In genomic region chr11:91798240-91798639, GRCh38 we compare ENCODE assay signal across 35 cellular contexts.
"Had no signal": no experiment of that assay in that cellular context is flagged by ENCODE, and none has a peak within 500 bp of the region (broad histone marks: within the 10 kb centered on the region; RNA-seq: fewer than 3 reads in every experiment).

No MANE protein-coding gene starts in this region.

- H3K27ac Mint-ChIP-seq: activated B cell treated with CpG ODN at 0.5 μM for 24 hours; activated CD8-positive, alpha-beta T cell treated with anti-CD3 and anti-CD28 coated beads for 36 hours; activated naive CD4-positive, alpha-beta T cell treated with anti-CD3 and anti-CD28 coated beads for 36 hours; activated naive CD4-positive, alpha-beta T cell treated with anti-CD3 and anti-CD28 coated beads, Interleukin-2, amount 50 U/mL, for 24 hours; activated naive CD8-positive, alpha-beta T cell treated with anti-CD3 and anti-CD28 coated beads for 36 hours; activated naive CD8-positive, alpha-beta T cell treated with anti-CD3 and anti-CD28 coated beads, Interleukin-2, amount 50 U/mL, for 24 hours; activated T-helper 1 cell treated with anti-CD3 and anti-CD28 coated beads, Interleukin-12 subunit alpha, Interleukin-12 subunit beta, Interleukin-2, Interleukin-4 antibody, amounts not matched to agents 30 ng/mL and 10 ng/mL and 1 ng/mL, durations not matched to agents 14 hours and 24 hours and 36 hours; activated T-helper 2 cell treated with anti-CD3 and anti-CD28 coated beads, Interferon-gamma antibody, Interleukin-2, Interleukin-4, amounts not matched to agents 10 μg/mL and 5 μg/mL and 100 μg/mL, durations not matched to agents 14 hours and 24 hours and 36 hours; effector memory CD8-positive, alpha-beta T cell; T-helper 17 cell; T-helper 2 cell treated with Interferon-gamma antibody and Interleukin-4, amounts not matched to agents 5 μg/mL and 100 μg/mL, for 36 hours had no signal

- FAIRE-seq: colon had no signal

- H3K36me3 ChIP-seq: adrenal gland, esophagus muscularis mucosa, gastrocnemius medialis, WERI-Rb-1 had no signal

- H3K36me3 Mint-ChIP-seq: activated naive CD4-positive, alpha-beta T cell treated with anti-CD3 and anti-CD28 coated beads, Interleukin-2, amount 50 U/mL, for 24 hours; activated naive CD8-positive, alpha-beta T cell treated with anti-CD3 and anti-CD28 coated beads for 36 hours had no signal

- H3K27me3 Mint-ChIP-seq: activated B cell treated with CpG ODN at 0.5 μM for 24 hours; activated CD8-positive, alpha-beta T cell treated with anti-CD3 and anti-CD28 coated beads for 36 hours; activated naive CD4-positive, alpha-beta T cell treated with anti-CD3 and anti-CD28 coated beads, Interleukin-2, amount 50 U/mL, for 24 hours; activated naive CD8-positive, alpha-beta T cell treated with anti-CD3 and anti-CD28 coated beads for 36 hours; activated naive CD8-positive, alpha-beta T cell treated with anti-CD3 and anti-CD28 coated beads, Interleukin-2, amount 50 U/mL, for 24 hours; effector memory CD8-positive, alpha-beta T cell; T-helper 17 cell had no signal

- H3K9me3 Mint-ChIP-seq: activated B cell treated with CpG ODN at 0.5 μM for 24 hours; activated naive CD4-positive, alpha-beta T cell treated with anti-CD3 and anti-CD28 coated beads for 36 hours; activated naive CD4-positive, alpha-beta T cell treated with anti-CD3 and anti-CD28 coated beads, Interleukin-2, amount 50 U/mL, for 24 hours; activated T-helper 1 cell treated with anti-CD3 and anti-CD28 coated beads, Interleukin-12 subunit alpha, Interleukin-12 subunit beta, Interleukin-2, Interleukin-4 antibody, amounts not matched to agents 30 ng/mL and 10 ng/mL and 1 ng/mL, durations not matched to agents 14 hours and 24 hours and 36 hours had no signal

- ATAC-seq: activated CD4-positive, CD25-positive, alpha-beta regulatory T cell treated with anti-CD3 and anti-CD28 coated beads, Interleukin-2, amount 50 U/mL, for 24 hours; activated CD8-positive, alpha-beta T cell treated with anti-CD3 and anti-CD28 coated beads for 36 hours; activated naive CD8-positive, alpha-beta T cell treated with anti-CD3 and anti-CD28 coated beads, Interleukin-2, amount 50 U/mL, for 24 hours; body of pancreas; effector memory CD8-positive, alpha-beta T cell; foreskin keratinocyte; gastrocnemius medialis; T-helper 17 cell had no signal

- H3K4me3 Mint-ChIP-seq: activated B cell treated with CpG ODN at 0.5 μM for 24 hours; activated CD8-positive, alpha-beta T cell treated with anti-CD3 and anti-CD28 coated beads for 36 hours; activated naive CD4-positive, alpha-beta T cell treated with anti-CD3 and anti-CD28 coated beads for 36 hours; activated naive CD4-positive, alpha-beta T cell treated with anti-CD3 and anti-CD28 coated beads, Interleukin-2, amount 50 U/mL, for 24 hours; activated naive CD8-positive, alpha-beta T cell treated with anti-CD3 and anti-CD28 coated beads for 36 hours; activated naive CD8-positive, alpha-beta T cell treated with anti-CD3 and anti-CD28 coated beads, Interleukin-2, amount 50 U/mL, for 24 hours; activated T-helper 1 cell treated with anti-CD3 and anti-CD28 coated beads, Interleukin-12 subunit alpha, Interleukin-12 subunit beta, Interleukin-2, Interleukin-4 antibody, amounts not matched to agents 30 ng/mL and 10 ng/mL and 1 ng/mL, durations not matched to agents 14 hours and 24 hours and 36 hours; effector memory CD8-positive, alpha-beta T cell; T-helper 17 cell; T-helper 2 cell treated with Interferon-gamma antibody and Interleukin-4, amounts not matched to agents 5 μg/mL and 100 μg/mL, for 36 hours had no signal

- DNase-seq: activated B cell treated with CpG ODN at 0.5 μM for 24 hours; activated CD4-positive, alpha-beta T cell treated with anti-CD3 and anti-CD28 coated beads for 48 hours; activated CD4-positive, alpha-beta T cell treated with anti-CD3 and anti-CD28 coated beads, Interleukin-2, amount 50 U/mL, for 1 hour; activated CD4-positive, alpha-beta T cell treated with anti-CD3 and anti-CD28 coated beads, Interleukin-2, amount 50 U/mL, for 48 hours; activated CD8-positive, alpha-beta memory T cell treated with anti-CD3 and anti-CD28 coated beads for 24 hours; activated CD8-positive, alpha-beta T cell treated with anti-CD3 and anti-CD28 coated beads for 36 hours; activated effector memory CD4-positive, alpha-beta T cell treated with anti-CD3 and anti-CD28 coated beads, Interleukin-2, amount 50 U/mL, for 16 hours; activated naive CD4-positive, alpha-beta T cell treated with anti-CD3 and anti-CD28 coated beads for 36 hours; activated naive CD8-positive, alpha-beta T cell treated with anti-CD3 and anti-CD28 coated beads for 36 hours; activated naive CD8-positive, alpha-beta T cell treated with anti-CD3 and anti-CD28 coated beads, Interleukin-2, amount 50 U/mL, for 24 hours; activated T-cell treated with anti-CD3 and anti-CD28 coated beads, Interleukin-2, amount 50 U/mL, for 1 hour; activated T-cell treated with anti-CD3 and anti-CD28 coated beads, Interleukin-2, amount 50 U/mL, for 48 hours; adrenal gland; amygdala; aorta; body of pancreas; caudate nucleus; cortex of kidney; dermis blood vessel endothelial cell; effector CD4-positive, alpha-beta T cell; effector memory CD8-positive, alpha-beta T cell; erythroblast; foreskin keratinocyte; gastrocnemius medialis; T-helper 1 cell; T-helper 17 cell; T1000; WERI-Rb-1 had no signal

- H3K4me3 ChIP-seq: adrenal gland, body of pancreas, esophagus muscularis mucosa, gastrocnemius medialis had no signal

- H3K4me1 ChIP-seq: foreskin keratinocyte, gastrocnemius medialis had no signal

- H3K9me3 ChIP-seq: adrenal gland, body of pancreas, esophagus muscularis mucosa, gastrocnemius medialis had no signal

- H3K4me1 Mint-ChIP-seq: activated B cell treated with CpG ODN at 0.5 μM for 24 hours; activated naive CD4-positive, alpha-beta T cell treated with anti-CD3 and anti-CD28 coated beads, Interleukin-2, amount 50 U/mL, for 24 hours; activated naive CD8-positive, alpha-beta T cell treated with anti-CD3 and anti-CD28 coated beads for 36 hours; activated naive CD8-positive, alpha-beta T cell treated with anti-CD3 and anti-CD28 coated beads, Interleukin-2, amount 50 U/mL, for 24 hours; T-helper 17 cell had no signal

- H3K27me3 ChIP-seq: adrenal gland, body of pancreas, esophagus muscularis mucosa, foreskin keratinocyte, gastrocnemius medialis had no signal

- H3K27ac ChIP-seq: adrenal gland, body of pancreas, esophagus muscularis mucosa, foreskin keratinocyte, gastrocnemius medialis, WERI-Rb-1 had no signal
